1 cellular context compared by ENCODE assay signal in genomic region chr1:111139956-111140679, GRCh38.
TF ChIP-seq lines count a peak whose summit lies in the region.

TSS of gene CEPT1 (plus strand) at chr1:111140223. CDS start at chr1:111147715, 7,492 bp downstream.
TSS of gene DRAM2 (minus strand) at chr1:111140093. CDS start at chr1:111131554, 8,539 bp downstream.

TF ChIP-seq in HepG2, 621 proteins besides CTCF, POLR2A, EP300 and RAD21 (continued from another document and continues in another):
- no peak for TF ChIP-seq SP5 (CRISPR knock-in tag; IDR thresholded peaks at IDR 0.05; ENCODE audit: borderline replicate concordance, low read depth)
- no peak for TF ChIP-seq TMF1 (CRISPR knock-in tag; IDR thresholded peaks at IDR 0.05; ENCODE audit: low read depth)
- TF ChIP-seq ZNF773 (CRISPR knock-in tag; IDR thresholded peaks at IDR 0.05; ENCODE audit: borderline replicate concordance): no peak
- no peak for TF ChIP-seq ELF4 (CRISPR knock-in tag; IDR thresholded peaks at IDR 0.05; ENCODE audit: borderline replicate concordance)
- no peak for TF ChIP-seq PTBP1 (IDR thresholded peaks at IDR 0.05; ENCODE audit: low read depth, low read length, poor library complexity, severe bottlenecking)
- TF ChIP-seq AGO2 (optimal IDR thresholded peaks at IDR 0.05; ENCODE audit: low read depth, low read length): peak; percentile 66
- TF ChIP-seq LCORL (IDR thresholded peaks at IDR 0.05): no peak
- peak; percentile 39; the same call in 1 of the 2 replicates for TF ChIP-seq LCORL (CRISPR knock-in tag; IDR thresholded peaks at IDR 0.05)
- TF ChIP-seq ZNF713 (CRISPR knock-in tag; IDR thresholded peaks at IDR 0.05): no peak
- TF ChIP-seq ZBED4 (CRISPR knock-in tag; IDR thresholded peaks at IDR 0.05; ENCODE audit: borderline replicate concordance): peak; percentile 63; the same call in 1 of the 2 replicates
- TF ChIP-seq ZNF629 (CRISPR knock-in tag; conservative IDR thresholded peaks at IDR 0.05): no peak; the same call in 1 of the 2 replicates
- peak; percentile 66 for TF ChIP-seq RARA (CRISPR knock-in tag; IDR thresholded peaks at IDR 0.05)
- no peak for TF ChIP-seq ZNF264 (CRISPR knock-in tag; IDR thresholded peaks at IDR 0.05)
- TF ChIP-seq YEATS2 (CRISPR knock-in tag; IDR thresholded peaks at IDR 0.05; ENCODE audit: borderline replicate concordance): peak; percentile 67; the same call in 1 of the 2 replicates
- peak; percentile 87 for TF ChIP-seq ZNF501 (CRISPR knock-in tag; IDR thresholded peaks at IDR 0.05)
- TF ChIP-seq E2F5 (CRISPR knock-in tag; conservative IDR thresholded peaks at IDR 0.05): no peak
- TF ChIP-seq ZNF839 (CRISPR knock-in tag; IDR thresholded peaks at IDR 0.05; ENCODE audit: borderline replicate concordance): no peak
- TF ChIP-seq ATF4 (CRISPR knock-in tag; IDR thresholded peaks at IDR 0.05): no peak
- TF ChIP-seq ZNF772 (CRISPR knock-in tag; IDR thresholded peaks at IDR 0.05): peak; percentile 89
- TF ChIP-seq HMGA1 (CRISPR knock-in tag; conservative IDR thresholded peaks at IDR 0.05): no peak
- peak; percentile 70 for TF ChIP-seq PHF20 (CRISPR knock-in tag; IDR thresholded peaks at IDR 0.05)
- TF ChIP-seq, protein P1, sequence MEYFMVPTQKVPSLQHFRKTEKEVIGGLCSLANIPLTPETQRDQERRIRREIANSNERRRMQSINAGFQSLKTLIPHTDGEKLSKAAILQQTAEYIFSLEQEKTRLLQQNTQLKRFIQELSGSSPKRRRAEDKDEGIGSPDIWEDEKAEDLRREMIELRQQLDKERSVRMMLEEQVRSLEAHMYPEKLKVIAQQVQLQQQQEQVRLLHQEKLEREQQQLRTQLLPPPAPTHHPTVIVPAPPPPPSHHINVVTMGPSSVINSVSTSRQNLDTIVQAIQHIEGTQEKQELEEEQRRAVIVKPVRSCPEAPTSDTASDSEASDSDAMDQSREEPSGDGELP (IDR thresholded peaks at IDR 0.05; ENCODE audit: borderline replicate concordance, low read depth): no peak; the same call in 1 of the 2 replicates
- no peak for TF ChIP-seq SYNCRIP (IDR thresholded peaks at IDR 0.05; ENCODE audit: insufficient read depth, low read depth, low read length)
- no peak for TF ChIP-seq FOXP1 (IDR thresholded peaks at IDR 0.05)
- no peak for TF ChIP-seq FOXP1 (CRISPR knock-in tag; IDR thresholded peaks at IDR 0.05)
- TF ChIP-seq RFXAP (CRISPR knock-in tag; IDR thresholded peaks at IDR 0.05; ENCODE audit: borderline replicate concordance): no peak; the same call in 1 of the 2 replicates
- TF ChIP-seq, protein P2, sequence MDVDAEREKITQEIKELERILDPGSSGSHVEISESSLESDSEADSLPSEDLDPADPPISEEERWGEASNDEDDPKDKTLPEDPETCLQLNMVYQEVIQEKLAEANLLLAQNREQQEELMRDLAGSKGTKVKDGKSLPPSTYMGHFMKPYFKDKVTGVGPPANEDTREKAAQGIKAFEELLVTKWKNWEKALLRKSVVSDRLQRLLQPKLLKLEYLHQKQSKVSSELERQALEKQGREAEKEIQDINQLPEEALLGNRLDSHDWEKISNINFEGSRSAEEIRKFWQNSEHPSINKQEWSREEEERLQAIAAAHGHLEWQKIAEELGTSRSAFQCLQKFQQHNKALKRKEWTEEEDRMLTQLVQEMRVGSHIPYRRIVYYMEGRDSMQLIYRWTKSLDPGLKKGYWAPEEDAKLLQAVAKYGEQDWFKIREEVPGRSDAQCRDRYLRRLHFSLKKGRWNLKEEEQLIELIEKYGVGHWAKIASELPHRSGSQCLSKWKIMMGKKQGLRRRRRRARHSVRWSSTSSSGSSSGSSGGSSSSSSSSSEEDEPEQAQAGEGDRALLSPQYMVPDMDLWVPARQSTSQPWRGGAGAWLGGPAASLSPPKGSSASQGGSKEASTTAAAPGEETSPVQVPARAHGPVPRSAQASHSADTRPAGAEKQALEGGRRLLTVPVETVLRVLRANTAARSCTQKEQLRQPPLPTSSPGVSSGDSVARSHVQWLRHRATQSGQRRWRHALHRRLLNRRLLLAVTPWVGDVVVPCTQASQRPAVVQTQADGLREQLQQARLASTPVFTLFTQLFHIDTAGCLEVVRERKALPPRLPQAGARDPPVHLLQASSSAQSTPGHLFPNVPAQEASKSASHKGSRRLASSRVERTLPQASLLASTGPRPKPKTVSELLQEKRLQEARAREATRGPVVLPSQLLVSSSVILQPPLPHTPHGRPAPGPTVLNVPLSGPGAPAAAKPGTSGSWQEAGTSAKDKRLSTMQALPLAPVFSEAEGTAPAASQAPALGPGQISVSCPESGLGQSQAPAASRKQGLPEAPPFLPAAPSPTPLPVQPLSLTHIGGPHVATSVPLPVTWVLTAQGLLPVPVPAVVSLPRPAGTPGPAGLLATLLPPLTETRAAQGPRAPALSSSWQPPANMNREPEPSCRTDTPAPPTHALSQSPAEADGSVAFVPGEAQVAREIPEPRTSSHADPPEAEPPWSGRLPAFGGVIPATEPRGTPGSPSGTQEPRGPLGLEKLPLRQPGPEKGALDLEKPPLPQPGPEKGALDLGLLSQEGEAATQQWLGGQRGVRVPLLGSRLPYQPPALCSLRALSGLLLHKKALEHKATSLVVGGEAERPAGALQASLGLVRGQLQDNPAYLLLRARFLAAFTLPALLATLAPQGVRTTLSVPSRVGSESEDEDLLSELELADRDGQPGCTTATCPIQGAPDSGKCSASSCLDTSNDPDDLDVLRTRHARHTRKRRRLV (CRISPR knock-in tag; IDR thresholded peaks at IDR 0.05): peak; percentile 26; the same call in 1 of the 2 replicates
- TF ChIP-seq ZNF878 (CRISPR knock-in tag; IDR thresholded peaks at IDR 0.05): no peak
- TF ChIP-seq, protein P3, sequence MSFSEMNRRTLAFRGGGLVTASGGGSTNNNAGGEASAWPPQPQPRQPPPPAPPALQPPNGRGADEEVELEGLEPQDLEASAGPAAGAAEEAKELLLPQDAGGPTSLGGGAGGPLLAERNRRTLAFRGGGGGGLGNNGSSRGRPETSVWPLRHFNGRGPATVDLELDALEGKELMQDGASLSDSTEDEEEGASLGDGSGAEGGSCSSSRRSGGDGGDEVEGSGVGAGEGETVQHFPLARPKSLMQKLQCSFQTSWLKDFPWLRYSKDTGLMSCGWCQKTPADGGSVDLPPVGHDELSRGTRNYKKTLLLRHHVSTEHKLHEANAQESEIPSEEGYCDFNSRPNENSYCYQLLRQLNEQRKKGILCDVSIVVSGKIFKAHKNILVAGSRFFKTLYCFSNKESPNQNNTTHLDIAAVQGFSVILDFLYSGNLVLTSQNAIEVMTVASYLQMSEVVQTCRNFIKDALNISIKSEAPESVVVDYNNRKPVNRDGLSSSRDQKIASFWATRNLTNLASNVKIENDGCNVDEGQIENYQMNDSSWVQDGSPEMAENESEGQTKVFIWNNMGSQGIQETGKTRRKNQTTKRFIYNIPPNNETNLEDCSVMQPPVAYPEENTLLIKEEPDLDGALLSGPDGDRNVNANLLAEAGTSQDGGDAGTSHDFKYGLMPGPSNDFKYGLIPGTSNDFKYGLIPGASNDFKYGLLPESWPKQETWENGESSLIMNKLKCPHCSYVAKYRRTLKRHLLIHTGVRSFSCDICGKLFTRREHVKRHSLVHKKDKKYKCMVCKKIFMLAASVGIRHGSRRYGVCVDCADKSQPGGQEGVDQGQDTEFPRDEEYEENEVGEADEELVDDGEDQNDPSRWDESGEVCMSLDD (CRISPR knock-in tag; IDR thresholded peaks at IDR 0.05; ENCODE audit: borderline replicate concordance): no peak
- no peak for TF ChIP-seq NCOA2 (CRISPR knock-in tag; IDR thresholded peaks at IDR 0.05)
- no peak for TF ChIP-seq MAFF (IDR thresholded peaks at IDR 0.05; ENCODE audit: low read depth, low read length)
- TF ChIP-seq, protein P4, sequence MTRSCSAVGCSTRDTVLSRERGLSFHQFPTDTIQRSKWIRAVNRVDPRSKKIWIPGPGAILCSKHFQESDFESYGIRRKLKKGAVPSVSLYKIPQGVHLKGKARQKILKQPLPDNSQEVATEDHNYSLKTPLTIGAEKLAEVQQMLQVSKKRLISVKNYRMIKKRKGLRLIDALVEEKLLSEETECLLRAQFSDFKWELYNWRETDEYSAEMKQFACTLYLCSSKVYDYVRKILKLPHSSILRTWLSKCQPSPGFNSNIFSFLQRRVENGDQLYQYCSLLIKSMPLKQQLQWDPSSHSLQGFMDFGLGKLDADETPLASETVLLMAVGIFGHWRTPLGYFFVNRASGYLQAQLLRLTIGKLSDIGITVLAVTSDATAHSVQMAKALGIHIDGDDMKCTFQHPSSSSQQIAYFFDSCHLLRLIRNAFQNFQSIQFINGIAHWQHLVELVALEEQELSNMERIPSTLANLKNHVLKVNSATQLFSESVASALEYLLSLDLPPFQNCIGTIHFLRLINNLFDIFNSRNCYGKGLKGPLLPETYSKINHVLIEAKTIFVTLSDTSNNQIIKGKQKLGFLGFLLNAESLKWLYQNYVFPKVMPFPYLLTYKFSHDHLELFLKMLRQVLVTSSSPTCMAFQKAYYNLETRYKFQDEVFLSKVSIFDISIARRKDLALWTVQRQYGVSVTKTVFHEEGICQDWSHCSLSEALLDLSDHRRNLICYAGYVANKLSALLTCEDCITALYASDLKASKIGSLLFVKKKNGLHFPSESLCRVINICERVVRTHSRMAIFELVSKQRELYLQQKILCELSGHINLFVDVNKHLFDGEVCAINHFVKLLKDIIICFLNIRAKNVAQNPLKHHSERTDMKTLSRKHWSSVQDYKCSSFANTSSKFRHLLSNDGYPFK (CRISPR knock-in tag; IDR thresholded peaks at IDR 0.05; ENCODE audit: borderline replicate concordance): 0 out of 2 replicates have a peak, but pooled peaks have one; percentile 74
- TF ChIP-seq SMAD1 (CRISPR knock-in tag; IDR thresholded peaks at IDR 0.05; ENCODE audit: borderline replicate concordance, low read depth): peak; percentile 51; the same call in 1 of the 2 replicates
- peak; percentile 65 for TF ChIP-seq SPEN (CRISPR knock-in tag; IDR thresholded peaks at IDR 0.05; ENCODE audit: low read depth)
- no peak for TF ChIP-seq GMEB2 (CRISPR knock-in tag; IDR thresholded peaks at IDR 0.05; ENCODE audit: low read depth)
- no peak for TF ChIP-seq HES4 (CRISPR knock-in tag; IDR thresholded peaks at IDR 0.05; ENCODE audit: borderline replicate concordance)
- TF ChIP-seq HMG20A (CRISPR knock-in tag; IDR thresholded peaks at IDR 0.05; ENCODE audit: borderline replicate concordance): no peak
- TF ChIP-seq MXD4 (CRISPR knock-in tag; IDR thresholded peaks at IDR 0.05): no peak
- no peak for TF ChIP-seq ZFP36 (IDR thresholded peaks at IDR 0.05; ENCODE audit: borderline replicate concordance, low read depth, low read length, partially characterized antibody)
- peak; percentile 86 for TF ChIP-seq POLR2G (IDR thresholded peaks at IDR 0.05; ENCODE audit: low read depth, low read length)
- TF ChIP-seq POGZ (CRISPR knock-in tag; IDR thresholded peaks at IDR 0.05): peak; percentile 33; the same call in 1 of the 2 replicates
